In the genomic region with DNA sequence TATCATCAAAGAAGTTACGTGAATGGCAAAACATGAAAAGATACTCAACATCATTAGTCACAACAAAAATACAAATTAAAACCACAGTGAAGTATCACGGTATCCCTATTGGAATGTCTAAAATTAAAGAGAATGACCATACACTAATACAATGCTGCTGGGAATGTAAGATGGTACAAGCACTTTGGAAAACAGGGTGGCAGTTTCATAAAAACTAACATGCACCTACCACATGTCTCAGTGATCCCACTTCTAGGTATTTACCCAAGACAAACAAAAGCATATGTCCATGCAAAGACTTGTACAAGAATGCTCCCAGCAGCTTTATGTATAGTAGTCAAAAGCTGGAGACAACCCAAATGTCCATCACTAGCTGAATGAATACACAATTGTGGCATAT, we compare ENCODE assay signal across 1 cellular context.
TF ChIP-seq lines count a peak whose summit lies in the region.

No MANE protein-coding gene starts in this region.

TF ChIP-seq in HepG2, 621 proteins besides CTCF, POLR2A, EP300 and RAD21 (continued from another document and continues in another):
- TF ChIP-seq THRA (CRISPR knock-in tag; IDR thresholded peaks at IDR 0.05; ENCODE audit: borderline replicate concordance) = peak; percentile 82
- peak; percentile 62 for TF ChIP-seq TEAD3 (CRISPR knock-in tag; optimal IDR thresholded peaks at IDR 0.05; ENCODE audit: borderline replicate concordance)
- TF ChIP-seq SMAD3 (CRISPR knock-in tag; IDR thresholded peaks at IDR 0.05) = peak; percentile 79
- TF ChIP-seq SETDB1 (CRISPR knock-in tag; IDR thresholded peaks at IDR 0.05; ENCODE audit: borderline replicate concordance) = no peak
- TF ChIP-seq AHDC1 (CRISPR knock-in tag; IDR thresholded peaks at IDR 0.05; ENCODE audit: borderline replicate concordance) = 0 out of 2 replicates have a peak, but pooled peaks have one; percentile 21
- TF ChIP-seq ZNF251 (CRISPR knock-in tag; IDR thresholded peaks at IDR 0.05) = no peak
- no peak for TF ChIP-seq ZFX (CRISPR knock-in tag; IDR thresholded peaks at IDR 0.05; ENCODE audit: low read depth)
- TF ChIP-seq PPARG (CRISPR knock-in tag; conservative IDR thresholded peaks at IDR 0.05) = 0 out of 2 replicates have a peak, but pooled peaks have one; percentile 29
- no peak for TF ChIP-seq SRF (IDR thresholded peaks at IDR 0.05; ENCODE audit: low read depth, low read length)
- TF ChIP-seq, protein P1, sequence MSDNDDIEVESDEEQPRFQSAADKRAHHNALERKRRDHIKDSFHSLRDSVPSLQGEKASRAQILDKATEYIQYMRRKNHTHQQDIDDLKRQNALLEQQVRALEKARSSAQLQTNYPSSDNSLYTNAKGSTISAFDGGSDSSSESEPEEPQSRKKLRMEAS (IDR thresholded peaks at IDR 0.05) = 0 out of 2 replicates have a peak, but pooled peaks have one; percentile 19
- TF ChIP-seq ZBTB14 (CRISPR knock-in tag; IDR thresholded peaks at IDR 0.05) = no peak
- no peak for TF ChIP-seq PCBP2 (optimal IDR thresholded peaks at IDR 0.05; ENCODE audit: low read depth, low read length, poor library complexity, severe bottlenecking)
- no peak for TF ChIP-seq CSRNP1 (CRISPR knock-in tag; IDR thresholded peaks at IDR 0.05)
- no peak for TF ChIP-seq SOX6 (IDR thresholded peaks at IDR 0.05)
- TF ChIP-seq SOX6 (CRISPR knock-in tag; IDR thresholded peaks at IDR 0.05) = peak; percentile 75
- TF ChIP-seq, protein P2, sequence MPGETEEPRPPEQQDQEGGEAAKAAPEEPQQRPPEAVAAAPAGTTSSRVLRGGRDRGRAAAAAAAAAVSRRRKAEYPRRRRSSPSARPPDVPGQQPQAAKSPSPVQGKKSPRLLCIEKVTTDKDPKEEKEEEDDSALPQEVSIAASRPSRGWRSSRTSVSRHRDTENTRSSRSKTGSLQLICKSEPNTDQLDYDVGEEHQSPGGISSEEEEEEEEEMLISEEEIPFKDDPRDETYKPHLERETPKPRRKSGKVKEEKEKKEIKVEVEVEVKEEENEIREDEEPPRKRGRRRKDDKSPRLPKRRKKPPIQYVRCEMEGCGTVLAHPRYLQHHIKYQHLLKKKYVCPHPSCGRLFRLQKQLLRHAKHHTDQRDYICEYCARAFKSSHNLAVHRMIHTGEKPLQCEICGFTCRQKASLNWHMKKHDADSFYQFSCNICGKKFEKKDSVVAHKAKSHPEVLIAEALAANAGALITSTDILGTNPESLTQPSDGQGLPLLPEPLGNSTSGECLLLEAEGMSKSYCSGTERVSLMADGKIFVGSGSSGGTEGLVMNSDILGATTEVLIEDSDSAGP (CRISPR knock-in tag; IDR thresholded peaks at IDR 0.05; ENCODE audit: borderline replicate concordance) = no peak
- no peak for TF ChIP-seq ZNF850 (CRISPR knock-in tag; conservative IDR thresholded peaks at IDR 0.05)
- no peak for TF ChIP-seq PLSCR1 (CRISPR knock-in tag; IDR thresholded peaks at IDR 0.05; ENCODE audit: borderline replicate concordance)
- no peak for TF ChIP-seq ZNF343 (CRISPR knock-in tag; IDR thresholded peaks at IDR 0.05)
- no peak for TF ChIP-seq NFKB2 (CRISPR knock-in tag; IDR thresholded peaks at IDR 0.05; ENCODE audit: borderline replicate concordance)
- TF ChIP-seq ZNF83 (CRISPR knock-in tag; IDR thresholded peaks at IDR 0.05; ENCODE audit: borderline replicate concordance) = no peak
- no peak for TF ChIP-seq ZNF572 (CRISPR knock-in tag; IDR thresholded peaks at IDR 0.05)
- peak; percentile 41; the same call in 1 of the 2 replicates for TF ChIP-seq ZNF614 (CRISPR knock-in tag; IDR thresholded peaks at IDR 0.05; ENCODE audit: borderline replicate concordance)
- no peak for TF ChIP-seq FOXP1 (IDR thresholded peaks at IDR 0.05)
- peak; percentile 68; the same call in 1 of the 2 replicates for TF ChIP-seq FOXP1 (CRISPR knock-in tag; IDR thresholded peaks at IDR 0.05)
- no peak for TF ChIP-seq RFX5 (IDR thresholded peaks at IDR 0.05; ENCODE audit: low read depth, low read length)
- peak; percentile 73; the same call in 1 of the 2 replicates for TF ChIP-seq FOXK1 (CRISPR knock-in tag; IDR thresholded peaks at IDR 0.05; ENCODE audit: borderline replicate concordance, low read depth)
- no peak for TF ChIP-seq PHF20 (CRISPR knock-in tag; IDR thresholded peaks at IDR 0.05)
- TF ChIP-seq ZNF317 (CRISPR knock-in tag; IDR thresholded peaks at IDR 0.05) = no peak
- TF ChIP-seq GTF2F1 (IDR thresholded peaks at IDR 0.05; ENCODE audit: low read length) = no peak
- TF ChIP-seq NR2F2 (IDR thresholded peaks at IDR 0.05; ENCODE audit: borderline replicate concordance, low read depth) = 0 out of 2 replicates have a peak, but pooled peaks have one; percentile 30
- TF ChIP-seq, protein P3, sequence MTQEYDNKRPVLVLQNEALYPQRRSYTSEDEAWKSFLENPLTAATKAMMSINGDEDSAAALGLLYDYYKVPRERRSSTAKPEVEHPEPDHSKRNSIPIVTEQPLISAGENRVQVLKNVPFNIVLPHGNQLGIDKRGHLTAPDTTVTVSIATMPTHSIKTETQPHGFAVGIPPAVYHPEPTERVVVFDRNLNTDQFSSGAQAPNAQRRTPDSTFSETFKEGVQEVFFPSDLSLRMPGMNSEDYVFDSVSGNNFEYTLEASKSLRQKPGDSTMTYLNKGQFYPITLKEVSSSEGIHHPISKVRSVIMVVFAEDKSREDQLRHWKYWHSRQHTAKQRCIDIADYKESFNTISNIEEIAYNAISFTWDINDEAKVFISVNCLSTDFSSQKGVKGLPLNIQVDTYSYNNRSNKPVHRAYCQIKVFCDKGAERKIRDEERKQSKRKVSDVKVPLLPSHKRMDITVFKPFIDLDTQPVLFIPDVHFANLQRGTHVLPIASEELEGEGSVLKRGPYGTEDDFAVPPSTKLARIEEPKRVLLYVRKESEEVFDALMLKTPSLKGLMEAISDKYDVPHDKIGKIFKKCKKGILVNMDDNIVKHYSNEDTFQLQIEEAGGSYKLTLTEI (CRISPR knock-in tag; conservative IDR thresholded peaks at IDR 0.05) = no peak
- no peak for TF ChIP-seq JDP2 (CRISPR knock-in tag; IDR thresholded peaks at IDR 0.05; ENCODE audit: borderline replicate concordance)
- no peak for TF ChIP-seq MAFK (conservative IDR thresholded peaks at IDR 0.05 in 1 of 2, IDR thresholded peaks at IDR 0.05 in 1 of 2; ENCODE audit: low read length in 2 of 2)
- TF ChIP-seq MTA1 (CRISPR knock-in tag; IDR thresholded peaks at IDR 0.05; ENCODE audit: borderline replicate concordance) = no peak
- TF ChIP-seq PITX1 (CRISPR knock-in tag; IDR thresholded peaks at IDR 0.05) = no peak
- TF ChIP-seq, protein P4, sequence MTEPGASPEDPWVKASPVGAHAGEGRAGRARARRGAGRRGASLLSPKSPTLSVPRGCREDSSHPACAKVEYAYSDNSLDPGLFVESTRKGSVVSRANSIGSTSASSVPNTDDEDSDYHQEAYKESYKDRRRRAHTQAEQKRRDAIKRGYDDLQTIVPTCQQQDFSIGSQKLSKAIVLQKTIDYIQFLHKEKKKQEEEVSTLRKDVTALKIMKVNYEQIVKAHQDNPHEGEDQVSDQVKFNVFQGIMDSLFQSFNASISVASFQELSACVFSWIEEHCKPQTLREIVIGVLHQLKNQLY (CRISPR knock-in tag; IDR thresholded peaks at IDR 0.05) = peak; percentile 97
- no peak for TF ChIP-seq RARG (CRISPR knock-in tag; IDR thresholded peaks at IDR 0.05; ENCODE audit: low read depth)
- no peak for TF ChIP-seq ZNF296 (CRISPR knock-in tag; conservative IDR thresholded peaks at IDR 0.05)
- TF ChIP-seq ZNF747 (CRISPR knock-in tag; IDR thresholded peaks at IDR 0.05; ENCODE audit: borderline replicate concordance) = no peak
- TF ChIP-seq, protein P5, sequence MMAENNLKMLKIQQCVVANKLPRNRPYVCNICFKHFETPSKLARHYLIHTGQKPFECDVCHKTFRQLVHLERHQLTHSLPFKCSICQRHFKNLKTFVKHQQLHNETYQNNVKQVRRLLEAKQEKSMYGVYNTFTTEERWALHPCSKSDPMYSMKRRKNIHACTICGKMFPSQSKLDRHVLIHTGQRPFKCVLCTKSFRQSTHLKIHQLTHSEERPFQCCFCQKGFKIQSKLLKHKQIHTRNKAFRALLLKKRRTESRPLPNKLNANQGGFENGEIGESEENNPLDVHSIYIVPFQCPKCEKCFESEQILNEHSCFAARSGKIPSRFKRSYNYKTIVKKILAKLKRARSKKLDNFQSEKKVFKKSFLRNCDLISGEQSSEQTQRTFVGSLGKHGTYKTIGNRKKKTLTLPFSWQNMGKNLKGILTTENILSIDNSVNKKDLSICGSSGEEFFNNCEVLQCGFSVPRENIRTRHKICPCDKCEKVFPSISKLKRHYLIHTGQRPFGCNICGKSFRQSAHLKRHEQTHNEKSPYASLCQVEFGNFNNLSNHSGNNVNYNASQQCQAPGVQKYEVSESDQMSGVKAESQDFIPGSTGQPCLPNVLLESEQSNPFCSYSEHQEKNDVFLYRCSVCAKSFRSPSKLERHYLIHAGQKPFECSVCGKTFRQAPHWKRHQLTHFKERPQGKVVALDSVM (CRISPR knock-in tag; IDR thresholded peaks at IDR 0.05) = no peak
- no peak for TF ChIP-seq KLF9 (CRISPR knock-in tag; IDR thresholded peaks at IDR 0.05; ENCODE audit: low read depth)
- no peak for TF ChIP-seq NCOA1 (CRISPR knock-in tag; IDR thresholded peaks at IDR 0.05)
- TF ChIP-seq HOXA3 (CRISPR knock-in tag; IDR thresholded peaks at IDR 0.05) = no peak
